8 cellular contexts compared by ENCODE assay signal in the genomic region with DNA sequence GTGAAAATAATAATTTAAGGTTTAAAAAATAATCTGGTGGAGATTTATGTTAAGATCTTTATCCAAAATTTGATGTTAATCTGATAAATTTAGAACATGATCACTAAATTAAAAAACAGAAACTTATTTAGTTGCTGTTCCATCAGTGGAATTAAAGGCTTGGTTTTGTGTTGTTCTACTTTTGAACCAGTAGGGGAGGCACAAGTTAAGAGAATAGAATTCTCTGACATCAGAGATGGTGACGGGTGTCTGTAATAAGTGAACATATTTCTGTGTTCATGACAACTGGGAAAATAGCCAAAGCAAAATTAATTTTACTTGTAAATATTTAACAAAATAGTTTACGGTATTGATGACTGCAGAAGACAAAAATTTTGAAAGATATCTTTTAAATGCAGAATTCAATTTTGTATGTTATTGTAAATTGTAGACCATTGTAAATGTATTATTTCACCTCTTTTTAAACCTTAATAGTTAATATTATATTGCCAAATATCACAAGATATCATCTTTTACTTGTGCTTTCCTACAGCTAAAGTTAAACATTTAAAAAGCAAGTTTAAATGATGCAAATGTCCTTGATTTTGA.
DNase-seq lines count a peak whose midpoint lies in the region; ATAC-seq and TF ChIP-seq lines count a peak whose summit lies in the region.

No MANE protein-coding gene starts in this region.

- no peak overlapping the region for H4K91ac ChIP-seq in IMR-90 (ENCODE audit: insufficient read depth, low read depth, low read length)

- no peaks in the 10 kb centered on the region; a peak in 1 of 4 replicates for H3K79me1 ChIP-seq in IMR-90 (ENCODE audit: low read depth in 1 of 2, low read length in 2 of 2)

- no peaks in the 10 kb centered on the region for H3K4me1 ChIP-seq in IMR-90 (ENCODE audit: control insufficient read depth, insufficient read depth, low read length)

- no peak overlapping the region for H2BK20ac ChIP-seq in IMR-90 (ENCODE audit: low read depth, low read length)

- no peak overlapping the region for H3K4me2 ChIP-seq in IMR-90 (ENCODE audit: low read depth, low read length)

- POLR2A ChIA-PET in IMR-90 (lab: Charles Lee; ENCODE audit: unreplicated experiment) = no interaction called here

- peak; percentile 74 for TF ChIP-seq RAD21 in IMR-90 (IDR thresholded peaks at IDR 0.05; ENCODE audit: low read length)

- no peaks in the 10 kb centered on the region for H3K27me3 ChIP-seq in IMR-90 (ENCODE audit: control insufficient read depth, insufficient read depth, low read length)

- no peaks in the 10 kb centered on the region for H4K20me1 ChIP-seq in IMR-90 (ENCODE audit: insufficient read depth, low read length)

- H3K4me3 ChIP-seq in IMR-90 (ENCODE audit: insufficient read depth, low read depth, low read length) (no peak overlapping the region), fibroblast of pulmonary artery (replicated peaks; ENCODE audit: low read depth, low read length) (no peak overlapping the region)

- H3K9ac ChIP-seq in IMR-90 (ENCODE audit: low read depth, low read length) = no peak overlapping the region

- H3K14ac ChIP-seq in IMR-90 (replicated peaks; ENCODE audit: low read depth, low read length) = no peak overlapping the region

- no peak overlapping the region for H3K4ac ChIP-seq in IMR-90 (ENCODE audit: low read depth, low read length)

- no peak overlapping the region for H2AK5ac ChIP-seq in IMR-90 (ENCODE audit: low read depth, low read length)

- dilution Hi-C loops in IMR-90 (cut with HindIII; ENCODE audit: low sequenced_read_pairs, unreplicated experiment) = no loop called here

- DNase-seq in AG20443 (ENCODE audit: low spot score) (peak; percentile 43), IMR-90 (peak; percentile 54), RPMI7951 (ENCODE audit: low read depth) (peak; percentile 36), fibroblast of pulmonary artery (ENCODE audit: low read depth) (peak; percentile 62), renal cortical epithelial cell (ENCODE audit: low read depth) (peak; percentile 60)
- DNase-seq in stimulated activated CD4-positive, alpha-beta T cell treated with anti-CD3 and anti-CD28 coated beads, Interleukin-1b, Interleukin-23, amount 100 ng/mL, for 48 hours = no peak

- 0 out of 2 replicates have a peak, but pooled peaks cover 2% of the 10 kb centered on the region for H3K36me3 ChIP-seq in IMR-90 (ENCODE audit: control insufficient read depth, insufficient read depth, low read length)

- TF ChIP-seq CTCF in IMR-90 (conservative IDR thresholded peaks at IDR 0.05; ENCODE audit: low read depth, low read length) (peak; percentile 75), fibroblast of pulmonary artery (IDR thresholded peaks at IDR 0.05; ENCODE audit: low read length, missing control alignments) (peak; percentile 70)

- H3K27ac ChIP-seq in IMR-90 (ENCODE audit: insufficient read depth, low read length) = no peak overlapping the region

- ATAC-seq in GM18873 (IDR thresholded peaks at IDR 0.05; ENCODE audit: low FRiP score, unreplicated experiment) = peak; percentile 58
- ATAC-seq in IMR-90 (ENCODE audit: low read depth) = peak; percentile 89
- no peak for ATAC-seq in GM18505 (IDR thresholded peaks at IDR 0.05; ENCODE audit: unreplicated experiment)

- no peak overlapping the region for H3K18ac ChIP-seq in IMR-90 (ENCODE audit: low read depth, low read length)

- no peak overlapping the region for H3K56ac ChIP-seq in IMR-90 (ENCODE audit: extremely low read depth, insufficient read depth, low read length)

- CTCF ChIA-PET in IMR-90 (lab: Yijun Ruan, JAX) = interaction anchor here (0.7 kb wide), 1 partner anchor 186 kb away, joined by 3 read pairs; no protein-coding TSS in a partner anchor

- in situ Hi-C loops in IMR-90 (cut with MboI; ENCODE audit: low sequenced_read_pairs) = loop anchor here (25.0 kb wide), 1 partner anchor 879 kb away; the partner anchor contains the start of gene GAD1

- WGBS in IMR-90 (ENCODE audit: extremely low coverage in 2 of 2, insufficient read length in 1 of 2), 2 experiments = no CpG with 5 or more reads among the region's 2 CpGs

- no peak for TF ChIP-seq POLR2A in IMR-90 (IDR thresholded peaks at IDR 0.05; ENCODE audit: low read depth, low read length)
- no peak for TF ChIP-seq POLR2A in GM18505 (IDR thresholded peaks at IDR 0.05; ENCODE audit: borderline replicate concordance, extremely low read depth, insufficient read depth, insufficient read length)

- no peak overlapping the region for H2AFZ ChIP-seq in IMR-90 (replicated peaks; ENCODE audit: low read length, poor library complexity)

- intact Hi-C loops in IMR-90 (cut with micrococcal nuclease) = loop anchor here (5.0 to 10.0 kb wide), 3 partner anchors 292 to 882 kb away; partner anchors contain the start of gene GAD1

- no peak overlapping the region for H2AK9ac ChIP-seq in IMR-90 (replicated peaks; ENCODE audit: low read depth, low read length, poor library complexity)

- no peaks in the 10 kb centered on the region for H3K9me3 ChIP-seq in IMR-90 (ENCODE audit: control insufficient read depth, insufficient read depth, low read length)

- no peak overlapping the region for H2BK120ac ChIP-seq in IMR-90 (ENCODE audit: low read depth, low read length)

- no peak overlapping the region for H4K5ac ChIP-seq in IMR-90 (ENCODE audit: low read depth, low read length)

- no peak overlapping the region for H2BK15ac ChIP-seq in IMR-90 (ENCODE audit: low read depth, low read length)

- no TSS peak for BruUV-seq in IMR-90 (replicated peaks; lab: Mats Ljungman, UMichigan)

- no peak overlapping the region for H2BK5ac ChIP-seq in IMR-90 (ENCODE audit: low read depth, low read length, poor library complexity, severe bottlenecking)

- no peaks in the 10 kb centered on the region for H3K9me1 ChIP-seq in IMR-90 (ENCODE audit: insufficient read depth, low read length)

- no peak overlapping the region for H4K8ac ChIP-seq in IMR-90 (ENCODE audit: low read depth in 2 of 2, low read length in 2 of 2)

- H3K23ac ChIP-seq in IMR-90 (ENCODE audit: low read depth, low read length) = no peak overlapping the region

TF ChIP-seq in IMR-90, 13 proteins besides CTCF, POLR2A, EP300 and RAD21:
- no peak for TF ChIP-seq RCOR1 (IDR thresholded peaks at IDR 0.05; ENCODE audit: insufficient replicate concordance, low read length)
- no peak for TF ChIP-seq MAZ (IDR thresholded peaks at IDR 0.05; ENCODE audit: borderline replicate concordance, low read depth, low read length)
- no peak for TF ChIP-seq NFE2L2 (IDR thresholded peaks at IDR 0.05; ENCODE audit: low read depth, low read length)
- TF ChIP-seq BHLHE40 (IDR thresholded peaks at IDR 0.05; ENCODE audit: low read depth, low read length) = no peak
- TF ChIP-seq CEBPB (IDR thresholded peaks at IDR 0.05; ENCODE audit: low read depth, low read length) = no peak
- no peak for TF ChIP-seq MXI1 (IDR thresholded peaks at IDR 0.05; ENCODE audit: borderline replicate concordance, low read depth, low read length)
- no peak for TF ChIP-seq USF2 (IDR thresholded peaks at IDR 0.05; ENCODE audit: low read depth, low read length)
- no peak for TF ChIP-seq RFX5 (IDR thresholded peaks at IDR 0.05; ENCODE audit: low read depth, low read length)
- no peak for TF ChIP-seq SMC3 (IDR thresholded peaks at IDR 0.05; ENCODE audit: low read depth, low read length)
